ENCODE assay signal across 15 cellular contexts in genomic region chr17:37221865-37222264, GRCh38.
DNase-seq lines count a peak whose midpoint lies in the region; ATAC-seq and TF ChIP-seq lines count a peak whose summit lies in the region.
"Had no signal": no experiment of that assay in that cellular context is flagged by ENCODE, and none has a peak within 500 bp of the region (broad histone marks: within the 10 kb centered on the region; RNA-seq: fewer than 3 reads in every experiment).

No MANE protein-coding gene starts in this region.

- peaks cover 6% of the 10 kb centered on the region for H3K4me1 Mint-ChIP-seq in T-helper 17 cell

- H3K9me3 ChIP-seq in HCT116 (ENCODE audit: control insufficient read depth in 1 of 2, insufficient read depth in 1 of 2, low read depth in 1 of 2, low read length in 2 of 2) (no peaks in the 10 kb centered on the region), T-helper 17 cell (ENCODE audit: control insufficient read depth, low read length, poor library complexity, severe bottlenecking) (no peaks in the 10 kb centered on the region)
- H3K9me3 ChIP-seq: HAP-1 had no signal

- TF ChIP-seq RAD21 in HCT116 (IDR thresholded peaks at IDR 0.05; ENCODE audit: low read depth), result no peak

- BruUV-seq in HCT116 (replicated peaks; lab: Mats Ljungman, UMichigan), result no TSS peak

- H3K9me2 ChIP-seq in HCT116 (ENCODE audit: insufficient read depth), result no peaks in the 10 kb centered on the region

- ATAC-seq in HCT116, result no peak
- ATAC-seq in T-helper 17 cell, result no peak
- no peak for ATAC-seq in GM21717 (IDR thresholded peaks at IDR 0.05; ENCODE audit: unreplicated experiment)
- ATAC-seq: PC-3 had no signal

- no peaks in the 10 kb centered on the region for H3K79me2 ChIP-seq in HCT116 (ENCODE audit: insufficient read depth, low read length)

- H3K9ac ChIP-seq in HCT116 (ENCODE audit: low read length), result no peak overlapping the region

- peaks cover 3% of the 10 kb centered on the region; the same call in 1 of the 2 replicates for H4K20me1 ChIP-seq in HCT116 (ENCODE audit: insufficient read depth)

- intact Hi-C loops in HCT116 (cut with micrococcal nuclease), result loop anchor here (5.0 kb wide), 1 partner anchor 595 kb away; no protein-coding TSS in a partner anchor

- POLR2A ChIA-PET in HCT116 (lab: Charles Lee), result no interaction called here

- H3K36me3 ChIP-seq in HCT116 (ENCODE audit: control insufficient read depth in 1 of 2, insufficient read depth in 2 of 2, low read length in 2 of 2), result peaks cover 34% of the 10 kb centered on the region in 2 experiments

- H2AFZ ChIP-seq in HCT116 (ENCODE audit: low read depth, low read length, poor library complexity, severe bottlenecking), result no peak overlapping the region

- peaks cover 4% of the 10 kb centered on the region for H3K36me3 Mint-ChIP-seq in T-helper 17 cell (ENCODE audit: low read depth)

- no peak overlapping the region for H3K4me2 ChIP-seq in HCT116 (ENCODE audit: low read length)

- DNase-seq in HCT116 (ENCODE audit: low read depth, low spot score), result no peak
- no peak for DNase-seq in fibroblast of mammary gland (ENCODE audit: low read depth)
- no peak for DNase-seq in T-helper 17 cell
- DNase-seq in effector CD4-positive, alpha-beta T cell, result no peak
- DNase-seq in T-helper 1 cell, result no peak
- DNase-seq: C1 segment of cervical spinal cord, COR-L47, NCI-H1436 treated with DMSO at 0.1 percent for 48 hours, NCI-H2081 treated with DMSO at 0.1 percent for 48 hours, NCI-H226, NCI-H526 treated with DMSO at 0.1 percent for 48 hours, PC-3 had no signal

- H3K27me3 ChIP-seq in HCT116 (ENCODE audit: insufficient read depth, low read length), result no peaks in the 10 kb centered on the region

- TF ChIP-seq CTCF in HCT116 (IDR thresholded peaks at IDR 0.05 in 2 of 3, conservative IDR thresholded peaks at IDR 0.05 in 1 of 3; ENCODE audit: borderline replicate concordance in 1 of 3, insufficient read depth in 1 of 3, low read depth in 2 of 3, low read length in 2 of 3) (peak in 2 of 3 experiments; percentile 17 to 23; a peak in 1 of 6 replicates), VCaP (conservative IDR thresholded peaks at IDR 0.05) (peak; percentile 41; the same call in 1 of the 2 replicates), fibroblast of mammary gland (conservative IDR thresholded peaks at IDR 0.05; ENCODE audit: control insufficient read depth, insufficient read depth, low read depth, low read length) (peak; percentile 1)

- no peak for TF ChIP-seq POLR2A in HCT116 (IDR thresholded peaks at IDR 0.05; ENCODE audit: borderline replicate concordance, extremely low read depth, insufficient read depth, insufficient read length)

- CTCF ChIA-PET in HCT116 (lab: Charles Lee), result interaction anchor here (0.6 to 1.8 kb wide), 3 partner anchors 14 to 37 kb away, joined by 3 to 7 read pairs (median 3); no protein-coding TSS in a partner anchor

- H3K4me3 ChIP-seq in HCT116 (replicated peaks in 1 of 2; ENCODE audit: low read depth in 1 of 2, low read length in 2 of 2) (no peak overlapping the region), fibroblast of mammary gland (ENCODE audit: control insufficient read depth, low read depth, low read length) (no peak overlapping the region)
- H3K4me3 ChIP-seq: HAP-1 had no signal

- H3K27ac Mint-ChIP-seq in T-helper 17 cell, result no peak overlapping the region

- H3K27ac ChIP-seq in HCT116 (ENCODE audit: low read depth, low read length), result no peak overlapping the region
- H3K27ac ChIP-seq in VCaP, result no peak overlapping the region; the same call in 1 of the 2 replicates

- no peaks in the 10 kb centered on the region for H3K27me3 Mint-ChIP-seq in T-helper 17 cell

- RAD21 ChIA-PET in HCT116 (lab: Charles Lee; ENCODE audit: low non-redundant PET in 1 of 2, low total read pairs in 2 of 2, uncharacterized antibody in 2 of 2, unreplicated experiment in 2 of 2), result no interaction called here

- H3K4me3 Mint-ChIP-seq in T-helper 17 cell, result no peak overlapping the region

- no peaks in the 10 kb centered on the region for H3K4me1 ChIP-seq in HCT116 (ENCODE audit: control insufficient read depth in 1 of 2, insufficient read depth in 2 of 2, low read length in 2 of 2)

TF ChIP-seq in HCT116, 20 proteins besides CTCF, POLR2A, EP300 and RAD21:
- TF ChIP-seq EGR1 (IDR thresholded peaks at IDR 0.05; ENCODE audit: low read depth) (no peak), MAX (IDR thresholded peaks at IDR 0.05) (no peak), ZNF274 (IDR thresholded peaks at IDR 0.05; ENCODE audit: low read depth, low read length) (no peak), JUND (IDR thresholded peaks at IDR 0.05) (no peak), EZH2phosphoT487 (IDR thresholded peaks at IDR 0.05; ENCODE audit: borderline replicate concordance) (no peak), CBX3 (IDR thresholded peaks at IDR 0.05; ENCODE audit: low read depth) (no peak), REST (IDR thresholded peaks at IDR 0.05; ENCODE audit: low read depth) (no peak), ELF1 (IDR thresholded peaks at IDR 0.05; ENCODE audit: borderline replicate concordance, low read depth) (no peak), YY1 (IDR thresholded peaks at IDR 0.05; ENCODE audit: extremely low read depth, insufficient replicate concordance, low read depth, low read length) (no peak), POLR2AphosphoS5 (IDR thresholded peaks at IDR 0.05; ENCODE audit: low read depth, low read length) (no peak), FOSL1 (IDR thresholded peaks at IDR 0.05; ENCODE audit: low read depth) (no peak)
